13 cellular contexts compared by ENCODE assay signal in genomic region chr7:106609416-106609815, GRCh38. TPM values are rescaled to one million over a fixed set of nuclear protein-coding genes. Genes with fewer than 3 reads are reported as not detected.
A peak's percentile ranks its signal among the peaks of the same experiment; 100 is the strongest.
DNase-seq lines count a peak whose midpoint lies in the region; ATAC-seq and TF ChIP-seq lines count a peak whose summit lies in the region.
"Had no signal": no experiment of that assay in that cellular context is flagged by ENCODE, and none has a peak within 500 bp of the region (broad histone marks: within the 10 kb centered on the region; RNA-seq: fewer than 3 reads in every experiment).

No MANE protein-coding gene starts in this region.

- H3K4me3 ChIP-seq in brain microvascular endothelial cell (ENCODE audit: low read depth, low read length) (no peak overlapping the region), esophagus squamous epithelium (no peak overlapping the region)
- H3K4me3 ChIP-seq: A549, spleen had no signal

- H3K9me3 ChIP-seq in esophagus squamous epithelium: no peaks in the 10 kb centered on the region
- H3K9me3 ChIP-seq: A549 had no signal

- no peak for ATAC-seq in GM21447 (IDR thresholded peaks at IDR 0.05; ENCODE audit: unreplicated experiment)
- ATAC-seq: A549; effector memory CD8-positive, alpha-beta T cell had no signal

- DNase-seq in A172 (ENCODE audit: low spot score) (peak; percentile 80), HS-27A (ENCODE audit: low read depth) (peak; percentile 61), brain microvascular endothelial cell (peak; percentile 83), iris pigment epithelial cell (ENCODE audit: low read depth) (peak; percentile 95), NCI-H2227 treated with DMSO at 0.1 percent for 48 hours (lab: John Stamatoyannopoulos, UW) (no peak), esophagus squamous epithelium (lab: John Stamatoyannopoulos, UW) (no peak), GM13976 (ENCODE audit: low spot score) (no peak)
- DNase-seq: activated naive CD8-positive, alpha-beta T cell treated with anti-CD3 and anti-CD28 coated beads, Interleukin-2, amount 10 ng/mL, durations not matched to agents 7 days and 5 days; effector memory CD8-positive, alpha-beta T cell; naive B cell; spleen had no signal

- no peak for TF ChIP-seq POLR2A in esophagus squamous epithelium (IDR thresholded peaks at IDR 0.05)

- peak overlapping the region; percentile 75 for H3K27ac ChIP-seq in brain microvascular endothelial cell
- no peak overlapping the region for H3K27ac ChIP-seq in esophagus squamous epithelium
- H3K27ac ChIP-seq: A549, spleen had no signal

- TF ChIP-seq CTCF in brain microvascular endothelial cell (IDR thresholded peaks at IDR 0.05; ENCODE audit: low read depth, low read length, missing control alignments) (no peak), esophagus squamous epithelium (IDR thresholded peaks at IDR 0.05) (no peak), GM13976 (IDR thresholded peaks at IDR 0.05; ENCODE audit: borderline replicate concordance, control extremely low read depth, extremely low read depth, insufficient read depth, missing control alignments) (no peak)

- H3K27me3 ChIP-seq in brain microvascular endothelial cell (replicated peaks) (no peaks in the 10 kb centered on the region), esophagus squamous epithelium (no peaks in the 10 kb centered on the region)
- H3K27me3 ChIP-seq: spleen had no signal

- H3K4me1 ChIP-seq in esophagus squamous epithelium: peaks cover 0 to 5% (median 0%) of the 10 kb centered on the region in 3 donors
- H3K4me1 ChIP-seq: A549, spleen had no signal

- intact Hi-C loops in esophagus squamous epithelium (cut with DNase I): no loop called here

- H3K36me3 ChIP-seq in brain microvascular endothelial cell (replicated peaks) (no peaks in the 10 kb centered on the region), esophagus squamous epithelium (no peaks in the 10 kb centered on the region)
- H3K36me3 ChIP-seq: spleen had no signal

- 92 to 100% methylated on average over 5 of the region's 5 CpGs for WGBS in esophagus squamous epithelium, 2 donors

- in situ Hi-C loops in brain microvascular endothelial cell (cut with HindIII; ENCODE audit: low pct_ligation_motif_present, low sequenced_read_pairs) (no loop called here), GM13976 (cut with MboI; ENCODE audit: low sequenced_read_pairs, unreplicated experiment) (no loop called here)

RNA-seq across cellular contexts. Expression of gene CCDC71L, which starts 51.5 kb away (rescaled TPM):
- total RNA-seq in A172 (2014; rRNA removed; shearing (Covaris generic)): 20.6 TPM in 2 replicates
- total RNA-seq in esophagus squamous epithelium: 10 to 100 TPM in 1 of 4 donors, 1 to 10 TPM in 3; 3.3 to 19.5 (median 4.8) TPM

Comparison
In these comparisons a context has a peak if more than half of its experiments do, and no peak if none do; other contexts are left out.
1. DNase-seq: peak in A172 (single experiment), HS-27A (single experiment), brain microvascular endothelial cell (single experiment) and iris pigment epithelial cell (single experiment); none in NCI-H2227 treated with DMSO at 0.1 percent for 48 hours (single experiment), esophagus squamous epithelium (single experiment) and GM13976 (single experiment).